Comparison of ENCODE assay signal across 6 cellular contexts in genomic region chr1:155174334-155175280, GRCh38. TPM values are rescaled to one million over a fixed set of nuclear protein-coding genes. Genes with fewer than 3 reads are reported as not detected.
A peak's percentile ranks its signal among the peaks of the same experiment; 100 is the strongest.
DNase-seq lines count a peak whose midpoint lies in the region; ATAC-seq and TF ChIP-seq lines count a peak whose summit lies in the region.

No MANE protein-coding gene starts in this region.

- TF ChIP-seq CTCF in right atrium auricular region (IDR thresholded peaks at IDR 0.05), result no peak

- no peaks in the 10 kb centered on the region for H3K9me3 Mint-ChIP-seq in activated CD4-positive, alpha-beta memory T cell treated with anti-CD3 and anti-CD28 coated beads, Interleukin-2, amount 10 ng/mL, durations not matched to agents 7 days and 5 days

- no peak for ATAC-seq in HG02759 (IDR thresholded peaks at IDR 0.05; ENCODE audit: unreplicated experiment)

- peak overlapping the region in 1 of 2 donors; percentile 88 for H3K4me3 ChIP-seq in right atrium auricular region

- peak; percentile 76 for DNase-seq in NCI-H1436 (lab: John Stamatoyannopoulos, UW)
- DNase-seq in NCI-H1436 treated with DMSO at 0.1 percent for 48 hours (lab: John Stamatoyannopoulos, UW), result no peak
- peak; percentile 73 for DNase-seq in activated CD4-positive, alpha-beta memory T cell treated with anti-CD3 and anti-CD28 coated beads, Interleukin-2, amount 10 ng/mL, durations not matched to agents 7 days and 5 days
- peak; percentile 57 for DNase-seq in right atrium auricular region (ENCODE audit: low spot score)
- peak in 20 of 49 donors; percentile 22 to 96 (median 47) for DNase-seq in substantia nigra (lab: John Stamatoyannopoulos, UW)

- H3K4me1 ChIP-seq in right atrium auricular region, result peaks cover 0 to 27% of the 10 kb centered on the region in 2 donors

- peaks cover 51% of the 10 kb centered on the region for H3K36me3 Mint-ChIP-seq in activated CD4-positive, alpha-beta memory T cell treated with anti-CD3 and anti-CD28 coated beads, Interleukin-2, amount 10 ng/mL, durations not matched to agents 7 days and 5 days (ENCODE audit: low read depth)

- H3K4me1 Mint-ChIP-seq in activated CD4-positive, alpha-beta memory T cell treated with anti-CD3 and anti-CD28 coated beads, Interleukin-2, amount 10 ng/mL, durations not matched to agents 7 days and 5 days, result peaks cover 61% of the 10 kb centered on the region

- peak overlapping the region; percentile 96 for H3K27ac Mint-ChIP-seq in activated CD4-positive, alpha-beta memory T cell treated with anti-CD3 and anti-CD28 coated beads, Interleukin-2, amount 10 ng/mL, durations not matched to agents 7 days and 5 days

- H3K9me3 ChIP-seq in right atrium auricular region, result no peaks in the 10 kb centered on the region

- H3K27me3 Mint-ChIP-seq in activated CD4-positive, alpha-beta memory T cell treated with anti-CD3 and anti-CD28 coated beads, Interleukin-2, amount 10 ng/mL, durations not matched to agents 7 days and 5 days, result no peaks in the 10 kb centered on the region

- CTCF ChIA-PET in activated CD4-positive, alpha-beta memory T cell treated with anti-CD3 and anti-CD28 coated beads, Interleukin-2, amount 10 ng/mL, durations not matched to agents 7 days and 5 days (lab: Charles Lee), result interaction anchor here (0.5 to 5.0 kb wide), 14 partner anchors 20 to 162 kb away, joined by 3 to 93 read pairs (median 6); no protein-coding TSS in a partner anchor

- H3K4me3 Mint-ChIP-seq in activated CD4-positive, alpha-beta memory T cell treated with anti-CD3 and anti-CD28 coated beads, Interleukin-2, amount 10 ng/mL, durations not matched to agents 7 days and 5 days, result peak overlapping the region; percentile 97

- POLR2A ChIA-PET in activated CD4-positive, alpha-beta memory T cell treated with anti-CD3 and anti-CD28 coated beads, Interleukin-2, amount 10 ng/mL, durations not matched to agents 7 days and 5 days (lab: Charles Lee), result interaction anchor here (0.6 to 7.5 kb wide), 11 partner anchors 10 to 845 kb away, joined by 3 to 133 read pairs (median 8); partner anchors contain the start of genes MTX1 and THBS3

- H3K27me3 ChIP-seq in right atrium auricular region, result peaks cover 0 to 8% of the 10 kb centered on the region in 2 donors

- H3K36me3 ChIP-seq in right atrium auricular region, result peaks cover 6% of the 10 kb centered on the region

- H3K27ac ChIP-seq in right atrium auricular region (no peak overlapping the region), substantia nigra (ENCODE audit: low read depth, low read length, poor library complexity, severe bottlenecking) (peak overlapping the region; percentile 96)

RNA-seq across cellular contexts. Expression of gene TRIM46, which starts 1.0 kb away (rescaled TPM):
- total RNA-seq in activated CD4-positive, alpha-beta memory T cell treated with anti-CD3 and anti-CD28 coated beads, Interleukin-2, amount 10 ng/mL, durations not matched to agents 7 days and 5 days, result 10 to 100 TPM; 17.8 to 18.3 TPM
- total RNA-seq in right atrium auricular region, result under 1 TPM in 1 of 2 donors, not detected in 1; 0.20 TPM

RNA-seq across cellular contexts. Expression of gene KRTCAP2, which starts 1.5 kb away (rescaled TPM):
- total RNA-seq in activated CD4-positive, alpha-beta memory T cell treated with anti-CD3 and anti-CD28 coated beads, Interleukin-2, amount 10 ng/mL, durations not matched to agents 7 days and 5 days, result 100 to 1,000 TPM; 203 to 224 TPM
- total RNA-seq in right atrium auricular region, result 100 to 1,000 TPM; 124 to 147 TPM

RNA-seq across cellular contexts. Expression of gene THBS3, which starts 33.1 kb away (rescaled TPM):
- 10 to 100 TPM; 30.7 to 32.3 TPM for total RNA-seq in activated CD4-positive, alpha-beta memory T cell treated with anti-CD3 and anti-CD28 coated beads, Interleukin-2, amount 10 ng/mL, durations not matched to agents 7 days and 5 days
- total RNA-seq in right atrium auricular region, result 10 to 100 TPM; 10.9 to 11.2 TPM

RNA-seq across cellular contexts. Expression of gene MTX1, which starts 33.9 kb away (rescaled TPM):
- total RNA-seq in activated CD4-positive, alpha-beta memory T cell treated with anti-CD3 and anti-CD28 coated beads, Interleukin-2, amount 10 ng/mL, durations not matched to agents 7 days and 5 days, result 10 to 100 TPM; 41.2 to 43.1 TPM
- 10 to 100 TPM; 16.2 to 27.0 TPM for total RNA-seq in right atrium auricular region

RNA-seq across cellular contexts. Expression of gene DPM3, which starts 34.3 kb away (rescaled TPM):
- total RNA-seq in activated CD4-positive, alpha-beta memory T cell treated with anti-CD3 and anti-CD28 coated beads, Interleukin-2, amount 10 ng/mL, durations not matched to agents 7 days and 5 days, result 10 to 100 TPM; 80.2 to 80.6 TPM
- 10 to 100 TPM; 46.5 to 47.8 TPM for total RNA-seq in right atrium auricular region

Comparison
In these comparisons a context has a peak if more than half of its experiments do, and no peak if none do; other contexts are left out.
1. RNA of gene TRIM46, which starts 1.0 kb away (total RNA-seq): 17.8 to 18.3 TPM in activated CD4-positive, alpha-beta memory T cell treated with anti-CD3 and anti-CD28 coated beads, Interleukin-2, amount 10 ng/mL, durations not matched to agents 7 days and 5 days; 0.20 TPM in right atrium auricular region; every median in the first group is over 10 times any median in the second.